In the genomic region with DNA sequence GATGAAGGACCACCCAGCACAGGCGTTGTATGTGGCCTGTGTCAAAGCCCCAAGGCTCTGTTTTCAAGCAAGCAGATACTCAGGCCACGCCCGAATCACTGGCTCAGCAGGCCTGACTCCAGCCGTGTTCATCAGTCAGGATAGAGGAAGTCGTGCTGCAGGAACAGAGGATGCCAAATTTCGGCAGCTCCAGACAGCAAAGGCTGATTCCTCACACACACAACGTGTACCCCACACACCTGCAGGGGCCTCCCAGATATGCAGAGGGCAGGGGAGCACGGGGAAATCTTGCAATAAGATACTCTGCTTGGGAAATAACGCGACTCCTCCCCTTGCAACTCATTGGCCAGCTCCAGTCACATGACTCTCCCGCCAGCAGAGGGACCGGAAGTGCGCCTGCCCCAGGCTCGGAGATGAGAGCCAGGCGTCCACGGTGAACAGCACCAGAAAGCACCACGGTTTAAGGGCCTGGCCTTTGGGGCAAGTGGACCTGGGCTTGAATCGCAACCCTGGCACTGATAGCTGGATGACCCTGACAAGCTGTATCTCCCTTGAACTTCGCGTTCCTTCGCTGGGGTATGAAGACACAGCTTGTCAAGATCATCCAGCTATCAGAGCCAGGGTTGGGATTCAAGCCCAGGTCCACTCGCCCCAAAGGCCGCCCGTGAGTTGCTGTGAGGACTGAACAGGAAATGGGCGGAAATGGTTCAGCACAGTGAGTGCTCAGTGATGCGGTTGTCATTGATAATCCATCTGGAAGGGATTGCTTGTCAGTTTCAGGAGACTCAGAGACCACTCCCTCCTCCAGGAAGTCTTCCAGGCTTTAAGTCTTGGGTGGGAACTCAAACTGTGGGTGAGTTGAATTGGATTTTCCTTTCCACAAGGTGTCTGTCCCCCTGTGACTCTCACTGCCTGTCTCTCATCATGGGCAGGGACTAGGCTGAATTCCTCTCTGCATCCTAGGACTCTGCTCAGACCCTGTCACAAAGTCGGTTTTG, we compare ENCODE assay signal across 1 cellular context.
TF ChIP-seq lines count a peak whose summit lies in the region.

No MANE protein-coding gene starts in this region.

TF ChIP-seq in K562, 482 proteins besides CTCF, POLR2A, EP300 and RAD21 (continued from another document and continues in another):
- TF ChIP-seq SNRNP70 (optimal IDR thresholded peaks at IDR 0.05; ENCODE audit: low read depth, low read length) (no peak), ZNF143 (CRISPR knock-in tag; IDR thresholded peaks at IDR 0.05) (no peak), XRCC5 (IDR thresholded peaks at IDR 0.05; ENCODE audit: low read depth, low read length) (peak; percentile 60; the same call in 1 of the 2 replicates), SMARCE1 (IDR thresholded peaks at IDR 0.05) (0 out of 2 replicates have a peak, but pooled peaks have one; percentile 30), ZNF444 (CRISPR knock-in tag; IDR thresholded peaks at IDR 0.05) (no peak), TBP (optimal IDR thresholded peaks at IDR 0.05; ENCODE audit: low read depth, low read length) (peak; percentile 60), ZNF644 (tag; IDR thresholded peaks at IDR 0.05; ENCODE audit: low read depth) (0 out of 2 replicates have a peak, but pooled peaks have one; percentile 62), PML (IDR thresholded peaks at IDR 0.05; ENCODE audit: low read length) (peak; percentile 56; the same call in 1 of the 2 replicates), CEBPB (tag; IDR thresholded peaks at IDR 0.05) (peak; percentile 98), RBM14 (IDR thresholded peaks at IDR 0.05; ENCODE audit: borderline replicate concordance, insufficient read depth, low read depth, low read length) (no peak), ZNF707 (CRISPR knock-in tag; conservative IDR thresholded peaks at IDR 0.05) (no peak), CTBP1 (IDR thresholded peaks at IDR 0.05; ENCODE audit: borderline replicate concordance) (peak; percentile 88), POLR2AphosphoS5 (IDR thresholded peaks at IDR 0.05; ENCODE audit: control insufficient read depth, insufficient read depth, low read depth, low read length) (peak; percentile 77), ZNF589 (CRISPR knock-in tag; IDR thresholded peaks at IDR 0.05; ENCODE audit: low read depth) (peak; percentile 56; the same call in 1 of the 2 replicates), CHD2 (IDR thresholded peaks at IDR 0.05; ENCODE audit: low read depth, low read length) (peak; percentile 53; the same call in 1 of the 2 replicates), KLF16 (IDR thresholded peaks at IDR 0.05) (no peak), BRD9 (IDR thresholded peaks at IDR 0.05; ENCODE audit: low read depth, partially characterized antibody) (no peak), RAD51 (IDR thresholded peaks at IDR 0.05; ENCODE audit: borderline replicate concordance, low read depth) (peak; percentile 96), SMAD1 (IDR thresholded peaks at IDR 0.05; ENCODE audit: low read depth, low read length, partially characterized antibody) (peak; percentile 67), SAP30 (IDR thresholded peaks at IDR 0.05; ENCODE audit: borderline replicate concordance, insufficient read depth, low read depth, low read length, poor library complexity, severe bottlenecking) (peak; percentile 45), ZNF175 (CRISPR knock-in tag; IDR thresholded peaks at IDR 0.05; ENCODE audit: low read depth) (0 out of 2 replicates have a peak, but pooled peaks have one; percentile 36), RBM25 (IDR thresholded peaks at IDR 0.05; ENCODE audit: low read depth, low read length, severe bottlenecking) (peak; percentile 94), ZNF12 (CRISPR knock-in tag; IDR thresholded peaks at IDR 0.05) (peak; percentile 90), ELF1 (tag; IDR thresholded peaks at IDR 0.05) (peak; percentile 96), PHF8 (IDR thresholded peaks at IDR 0.05; ENCODE audit: borderline replicate concordance, low read length) (peak; percentile 70; the same call in 1 of the 2 replicates), ZKSCAN1 (IDR thresholded peaks at IDR 0.05; ENCODE audit: low read depth, low read length) (peak; percentile 4; the same call in 1 of the 2 replicates), SRSF7 (optimal IDR thresholded peaks at IDR 0.05; ENCODE audit: low read depth, low read length) (no peak), CEBPG (CRISPR knock-in tag; IDR thresholded peaks at IDR 0.05) (peak; percentile 95), CEBPG (tag; conservative IDR thresholded peaks at IDR 0.05 in 1 of 2, IDR thresholded peaks at IDR 0.05 in 1 of 2) (peak; percentile 89 to 96), HDAC1 (IDR thresholded peaks at IDR 0.05) (peak in 1 of 2 experiments; percentile 72; a peak in 1 of 4 replicates), KDM1A (IDR thresholded peaks at IDR 0.05) (peak; percentile 75 to 83), CHD4 (IDR thresholded peaks at IDR 0.05; ENCODE audit: insufficient read depth, insufficient replicate concordance, low read depth, low read length, poor library complexity, severe bottlenecking) (no peak), ZNF316 (IDR thresholded peaks at IDR 0.05) (peak; percentile 89), ZNF184 (CRISPR knock-in tag; IDR thresholded peaks at IDR 0.05) (no peak), MTA1 (IDR thresholded peaks at IDR 0.05; ENCODE audit: borderline replicate concordance) (peak; percentile 25; the same call in 1 of the 2 replicates)
- TF ChIP-seq, protein P1, sequence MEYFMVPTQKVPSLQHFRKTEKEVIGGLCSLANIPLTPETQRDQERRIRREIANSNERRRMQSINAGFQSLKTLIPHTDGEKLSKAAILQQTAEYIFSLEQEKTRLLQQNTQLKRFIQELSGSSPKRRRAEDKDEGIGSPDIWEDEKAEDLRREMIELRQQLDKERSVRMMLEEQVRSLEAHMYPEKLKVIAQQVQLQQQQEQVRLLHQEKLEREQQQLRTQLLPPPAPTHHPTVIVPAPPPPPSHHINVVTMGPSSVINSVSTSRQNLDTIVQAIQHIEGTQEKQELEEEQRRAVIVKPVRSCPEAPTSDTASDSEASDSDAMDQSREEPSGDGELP (CRISPR knock-in tag; IDR thresholded peaks at IDR 0.05; ENCODE audit: borderline replicate concordance), result peak; percentile 8; the same call in 1 of the 2 replicates
- TF ChIP-seq, protein P2, sequence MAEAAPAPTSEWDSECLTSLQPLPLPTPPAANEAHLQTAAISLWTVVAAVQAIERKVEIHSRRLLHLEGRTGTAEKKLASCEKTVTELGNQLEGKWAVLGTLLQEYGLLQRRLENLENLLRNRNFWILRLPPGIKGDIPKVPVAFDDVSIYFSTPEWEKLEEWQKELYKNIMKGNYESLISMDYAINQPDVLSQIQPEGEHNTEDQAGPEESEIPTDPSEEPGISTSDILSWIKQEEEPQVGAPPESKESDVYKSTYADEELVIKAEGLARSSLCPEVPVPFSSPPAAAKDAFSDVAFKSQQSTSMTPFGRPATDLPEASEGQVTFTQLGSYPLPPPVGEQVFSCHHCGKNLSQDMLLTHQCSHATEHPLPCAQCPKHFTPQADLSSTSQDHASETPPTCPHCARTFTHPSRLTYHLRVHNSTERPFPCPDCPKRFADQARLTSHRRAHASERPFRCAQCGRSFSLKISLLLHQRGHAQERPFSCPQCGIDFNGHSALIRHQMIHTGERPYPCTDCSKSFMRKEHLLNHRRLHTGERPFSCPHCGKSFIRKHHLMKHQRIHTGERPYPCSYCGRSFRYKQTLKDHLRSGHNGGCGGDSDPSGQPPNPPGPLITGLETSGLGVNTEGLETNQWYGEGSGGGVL (CRISPR knock-in tag; IDR thresholded peaks at IDR 0.05), result no peak
- TF ChIP-seq, protein P3, sequence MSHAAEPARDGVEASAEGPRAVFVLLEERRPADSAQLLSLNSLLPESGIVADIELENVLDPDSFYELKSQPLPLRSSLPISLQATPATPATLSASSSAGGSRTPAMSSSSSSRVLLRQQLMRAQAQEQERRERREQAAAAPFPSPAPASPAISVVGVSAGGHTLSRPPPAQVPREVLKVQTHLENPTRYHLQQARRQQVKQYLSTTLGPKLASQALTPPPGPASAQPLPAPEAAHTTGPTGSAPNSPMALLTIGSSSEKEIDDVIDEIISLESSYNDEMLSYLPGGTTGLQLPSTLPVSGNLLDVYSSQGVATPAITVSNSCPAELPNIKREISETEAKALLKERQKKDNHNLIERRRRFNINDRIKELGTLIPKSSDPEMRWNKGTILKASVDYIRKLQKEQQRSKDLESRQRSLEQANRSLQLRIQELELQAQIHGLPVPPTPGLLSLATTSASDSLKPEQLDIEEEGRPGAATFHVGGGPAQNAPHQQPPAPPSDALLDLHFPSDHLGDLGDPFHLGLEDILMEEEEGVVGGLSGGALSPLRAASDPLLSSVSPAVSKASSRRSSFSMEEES (CRISPR knock-in tag; IDR thresholded peaks at IDR 0.05), result peak; percentile 99
- TF ChIP-seq, protein P4, sequence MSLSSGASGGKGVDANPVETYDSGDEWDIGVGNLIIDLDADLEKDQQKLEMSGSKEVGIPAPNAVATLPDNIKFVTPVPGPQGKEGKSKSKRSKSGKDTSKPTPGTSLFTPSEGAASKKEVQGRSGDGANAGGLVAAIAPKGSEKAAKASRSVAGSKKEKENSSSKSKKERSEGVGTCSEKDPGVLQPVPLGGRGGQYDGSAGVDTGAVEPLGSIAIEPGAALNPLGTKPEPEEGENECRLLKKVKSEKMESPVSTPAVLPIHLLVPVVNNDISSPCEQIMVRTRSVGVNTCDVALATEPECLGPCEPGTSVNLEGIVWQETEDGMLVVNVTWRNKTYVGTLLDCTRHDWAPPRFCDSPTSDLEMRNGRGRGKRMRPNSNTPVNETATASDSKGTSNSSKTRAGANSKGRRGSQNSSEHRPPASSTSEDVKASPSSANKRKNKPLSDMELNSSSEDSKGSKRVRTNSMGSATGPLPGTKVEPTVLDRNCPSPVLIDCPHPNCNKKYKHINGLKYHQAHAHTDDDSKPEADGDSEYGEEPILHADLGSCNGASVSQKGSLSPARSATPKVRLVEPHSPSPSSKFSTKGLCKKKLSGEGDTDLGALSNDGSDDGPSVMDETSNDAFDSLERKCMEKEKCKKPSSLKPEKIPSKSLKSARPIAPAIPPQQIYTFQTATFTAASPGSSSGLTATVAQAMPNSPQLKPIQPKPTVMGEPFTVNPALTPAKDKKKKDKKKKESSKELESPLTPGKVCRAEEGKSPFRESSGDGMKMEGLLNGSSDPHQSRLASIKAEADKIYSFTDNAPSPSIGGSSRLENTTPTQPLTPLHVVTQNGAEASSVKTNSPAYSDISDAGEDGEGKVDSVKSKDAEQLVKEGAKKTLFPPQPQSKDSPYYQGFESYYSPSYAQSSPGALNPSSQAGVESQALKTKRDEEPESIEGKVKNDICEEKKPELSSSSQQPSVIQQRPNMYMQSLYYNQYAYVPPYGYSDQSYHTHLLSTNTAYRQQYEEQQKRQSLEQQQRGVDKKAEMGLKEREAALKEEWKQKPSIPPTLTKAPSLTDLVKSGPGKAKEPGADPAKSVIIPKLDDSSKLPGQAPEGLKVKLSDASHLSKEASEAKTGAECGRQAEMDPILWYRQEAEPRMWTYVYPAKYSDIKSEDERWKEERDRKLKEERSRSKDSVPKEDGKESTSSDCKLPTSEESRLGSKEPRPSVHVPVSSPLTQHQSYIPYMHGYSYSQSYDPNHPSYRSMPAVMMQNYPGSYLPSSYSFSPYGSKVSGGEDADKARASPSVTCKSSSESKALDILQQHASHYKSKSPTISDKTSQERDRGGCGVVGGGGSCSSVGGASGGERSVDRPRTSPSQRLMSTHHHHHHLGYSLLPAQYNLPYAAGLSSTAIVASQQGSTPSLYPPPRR (CRISPR knock-in tag; IDR thresholded peaks at IDR 0.05; ENCODE audit: borderline replicate concordance), result no peak
- TF ChIP-seq, protein P5, sequence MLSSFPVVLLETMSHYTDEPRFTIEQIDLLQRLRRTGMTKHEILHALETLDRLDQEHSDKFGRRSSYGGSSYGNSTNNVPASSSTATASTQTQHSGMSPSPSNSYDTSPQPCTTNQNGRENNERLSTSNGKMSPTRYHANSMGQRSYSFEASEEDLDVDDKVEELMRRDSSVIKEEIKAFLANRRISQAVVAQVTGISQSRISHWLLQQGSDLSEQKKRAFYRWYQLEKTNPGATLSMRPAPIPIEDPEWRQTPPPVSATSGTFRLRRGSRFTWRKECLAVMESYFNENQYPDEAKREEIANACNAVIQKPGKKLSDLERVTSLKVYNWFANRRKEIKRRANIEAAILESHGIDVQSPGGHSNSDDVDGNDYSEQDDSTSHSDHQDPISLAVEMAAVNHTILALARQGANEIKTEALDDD (IDR thresholded peaks at IDR 0.05), result no peak
- TF ChIP-seq, protein P6, sequence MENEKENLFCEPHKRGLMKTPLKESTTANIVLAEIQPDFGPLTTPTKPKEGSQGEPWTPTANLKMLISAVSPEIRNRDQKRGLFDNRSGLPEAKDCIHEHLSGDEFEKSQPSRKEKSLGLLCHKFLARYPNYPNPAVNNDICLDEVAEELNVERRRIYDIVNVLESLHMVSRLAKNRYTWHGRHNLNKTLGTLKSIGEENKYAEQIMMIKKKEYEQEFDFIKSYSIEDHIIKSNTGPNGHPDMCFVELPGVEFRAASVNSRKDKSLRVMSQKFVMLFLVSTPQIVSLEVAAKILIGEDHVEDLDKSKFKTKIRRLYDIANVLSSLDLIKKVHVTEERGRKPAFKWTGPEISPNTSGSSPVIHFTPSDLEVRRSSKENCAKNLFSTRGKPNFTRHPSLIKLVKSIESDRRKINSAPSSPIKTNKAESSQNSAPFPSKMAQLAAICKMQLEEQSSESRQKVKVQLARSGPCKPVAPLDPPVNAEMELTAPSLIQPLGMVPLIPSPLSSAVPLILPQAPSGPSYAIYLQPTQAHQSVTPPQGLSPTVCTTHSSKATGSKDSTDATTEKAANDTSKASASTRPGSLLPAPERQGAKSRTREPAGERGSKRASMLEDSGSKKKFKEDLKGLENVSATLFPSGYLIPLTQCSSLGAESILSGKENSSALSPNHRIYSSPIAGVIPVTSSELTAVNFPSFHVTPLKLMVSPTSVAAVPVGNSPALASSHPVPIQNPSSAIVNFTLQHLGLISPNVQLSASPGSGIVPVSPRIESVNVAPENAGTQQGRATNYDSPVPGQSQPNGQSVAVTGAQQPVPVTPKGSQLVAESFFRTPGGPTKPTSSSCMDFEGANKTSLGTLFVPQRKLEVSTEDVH (IDR thresholded peaks at IDR 0.05; ENCODE audit: low read depth, partially characterized antibody), result peak; percentile 86
- TF ChIP-seq, protein P7, sequence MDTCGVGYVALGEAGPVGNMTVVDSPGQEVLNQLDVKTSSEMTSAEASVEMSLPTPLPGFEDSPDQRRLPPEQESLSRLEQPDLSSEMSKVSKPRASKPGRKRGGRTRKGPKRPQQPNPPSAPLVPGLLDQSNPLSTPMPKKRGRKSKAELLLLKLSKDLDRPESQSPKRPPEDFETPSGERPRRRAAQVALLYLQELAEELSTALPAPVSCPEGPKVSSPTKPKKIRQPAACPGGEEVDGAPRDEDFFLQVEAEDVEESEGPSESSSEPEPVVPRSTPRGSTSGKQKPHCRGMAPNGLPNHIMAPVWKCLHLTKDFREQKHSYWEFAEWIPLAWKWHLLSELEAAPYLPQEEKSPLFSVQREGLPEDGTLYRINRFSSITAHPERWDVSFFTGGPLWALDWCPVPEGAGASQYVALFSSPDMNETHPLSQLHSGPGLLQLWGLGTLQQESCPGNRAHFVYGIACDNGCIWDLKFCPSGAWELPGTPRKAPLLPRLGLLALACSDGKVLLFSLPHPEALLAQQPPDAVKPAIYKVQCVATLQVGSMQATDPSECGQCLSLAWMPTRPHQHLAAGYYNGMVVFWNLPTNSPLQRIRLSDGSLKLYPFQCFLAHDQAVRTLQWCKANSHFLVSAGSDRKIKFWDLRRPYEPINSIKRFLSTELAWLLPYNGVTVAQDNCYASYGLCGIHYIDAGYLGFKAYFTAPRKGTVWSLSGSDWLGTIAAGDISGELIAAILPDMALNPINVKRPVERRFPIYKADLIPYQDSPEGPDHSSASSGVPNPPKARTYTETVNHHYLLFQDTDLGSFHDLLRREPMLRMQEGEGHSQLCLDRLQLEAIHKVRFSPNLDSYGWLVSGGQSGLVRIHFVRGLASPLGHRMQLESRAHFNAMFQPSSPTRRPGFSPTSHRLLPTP (IDR thresholded peaks at IDR 0.05; ENCODE audit: borderline replicate concordance, extremely low read depth, insufficient read length), result peak; percentile 39
